Comparison of ENCODE assay signal across 9 cellular contexts in the genomic region with DNA sequence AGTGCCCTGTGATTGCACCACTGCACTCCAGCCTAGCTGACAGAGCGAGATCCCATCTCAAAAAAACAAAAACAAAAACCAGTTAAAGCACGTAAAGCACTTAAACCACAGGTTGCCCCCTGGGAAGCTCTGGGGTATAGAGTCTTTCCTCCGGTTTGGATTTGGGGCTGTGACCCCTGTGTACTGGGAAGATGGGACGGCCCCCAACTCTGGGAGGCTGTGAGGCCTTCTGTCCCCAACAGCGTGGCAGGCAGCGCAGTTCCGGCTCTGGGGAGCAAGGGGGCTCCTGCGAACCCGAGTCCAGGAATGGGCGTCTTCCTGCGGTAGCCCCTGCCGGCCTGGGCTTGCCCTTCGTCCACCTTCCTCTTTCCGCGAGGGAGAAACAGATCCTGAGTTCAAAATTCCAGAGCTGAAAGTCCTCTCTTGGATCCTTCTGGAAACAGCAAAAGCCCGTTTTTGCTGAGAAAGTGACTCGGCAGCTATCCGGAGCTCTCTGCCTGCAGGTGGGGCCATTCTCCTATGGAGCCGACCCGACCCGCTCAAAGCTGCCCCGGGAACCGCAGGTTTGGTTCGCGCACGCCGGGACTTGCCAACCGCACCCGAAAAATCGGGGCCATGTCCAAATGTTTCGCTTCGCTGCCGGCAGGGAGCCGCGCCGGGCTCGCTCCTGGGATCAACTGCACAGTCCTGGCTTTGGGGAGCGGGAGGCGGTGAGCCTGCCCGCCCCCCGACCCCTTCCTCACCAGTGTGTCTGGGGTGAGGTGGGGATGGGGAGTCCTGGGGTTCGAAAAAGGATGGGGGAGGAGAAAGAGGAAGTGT. TPM values are rescaled to one million over a fixed set of nuclear protein-coding genes. Genes with fewer than 3 reads are reported as not detected.
DNase-seq lines count a peak whose midpoint lies in the region; ATAC-seq and TF ChIP-seq lines count a peak whose summit lies in the region.
"Had no signal": no experiment of that assay in that cellular context is flagged by ENCODE, and none has a peak within 500 bp of the region (broad histone marks: within the 10 kb centered on the region; RNA-seq: fewer than 3 reads in every experiment).

No MANE protein-coding gene starts in this region.

- peak; percentile 84 for ATAC-seq in stimulated activated memory B cell treated with anti-CD40 and anti-IgM and Interleukin-4, amounts not matched to agents 10 μg/mL and 1 μg/mL and 100 μg/mL, for 72 hours
- ATAC-seq in GM18867 (IDR thresholded peaks at IDR 0.05; ENCODE audit: unreplicated experiment), result no peak

- peaks cover 4% of the 10 kb centered on the region for H3K36me3 Mint-ChIP-seq in stimulated activated memory B cell treated with anti-CD40 and anti-IgM and Interleukin-4, amounts not matched to agents 10 μg/mL and 1 μg/mL and 100 μg/mL, for 72 hours

- peak; percentile 39 for TF ChIP-seq CTCF in LNCaP clone FGC (IDR thresholded peaks at IDR 0.05; ENCODE audit: control insufficient read depth, extremely low read depth, insufficient read depth)
- peak; percentile 72 for TF ChIP-seq CTCF in epithelial cell of proximal tubule (conservative IDR thresholded peaks at IDR 0.05; ENCODE audit: low read depth, low read length)

- H3K9ac ChIP-seq in mucosa of stomach (ENCODE audit: low read length), result peak overlapping the region; percentile 50

- H3K4me1 ChIP-seq in mucosa of stomach (ENCODE audit: control insufficient read depth, insufficient read depth, low read length), result peaks cover 11% of the 10 kb centered on the region

- DNase-seq in DMS114 treated with DMSO at 0.1 percent for 48 hours (lab: John Stamatoyannopoulos, UW; ENCODE audit: unreplicated experiment), result peak; percentile 44
- DNase-seq in LNCaP clone FGC (ENCODE audit: low read depth), result no peak
- peak; percentile 62 for DNase-seq in activated CD8-positive, alpha-beta memory T cell treated with anti-CD3 and anti-CD28 coated beads, Interleukin-2, amount 50 U/mL, for 4 hours
- no peak for DNase-seq in epithelial cell of proximal tubule (ENCODE audit: low read depth)
- DNase-seq in NCI-H2171 (lab: John Stamatoyannopoulos, UW), result no peak

- H3K4me3 ChIP-seq in LNCaP clone FGC (ENCODE audit: low read depth, low read length), result no peak overlapping the region; the same call in 1 of the 2 replicates
- H3K4me3 ChIP-seq in epithelial cell of proximal tubule (ENCODE audit: low read depth, low read length), result peak overlapping the region; percentile 58
- no peak overlapping the region for H3K4me3 ChIP-seq in mucosa of stomach (ENCODE audit: low read length)

- no peaks in the 10 kb centered on the region for H3K9me3 ChIP-seq in mucosa of stomach (ENCODE audit: control insufficient read depth, low read length)

- peaks cover 16% of the 10 kb centered on the region for H3K4me1 Mint-ChIP-seq in stimulated activated memory B cell treated with anti-CD40 and anti-IgM and Interleukin-4, amounts not matched to agents 10 μg/mL and 1 μg/mL and 100 μg/mL, for 72 hours

- H3K4me3 Mint-ChIP-seq in stimulated activated memory B cell treated with anti-CD40 and anti-IgM and Interleukin-4, amounts not matched to agents 10 μg/mL and 1 μg/mL and 100 μg/mL, for 72 hours, result peak overlapping the region; percentile 81

- peaks cover 3% of the 10 kb centered on the region for H3K9me3 Mint-ChIP-seq in stimulated activated memory B cell treated with anti-CD40 and anti-IgM and Interleukin-4, amounts not matched to agents 10 μg/mL and 1 μg/mL and 100 μg/mL, for 72 hours

- no peaks in the 10 kb centered on the region for H3K36me3 ChIP-seq in mucosa of stomach (ENCODE audit: control insufficient read depth, insufficient read depth, low read length)

- H3K27ac Mint-ChIP-seq in stimulated activated memory B cell treated with anti-CD40 and anti-IgM and Interleukin-4, amounts not matched to agents 10 μg/mL and 1 μg/mL and 100 μg/mL, for 72 hours, result peak overlapping the region; percentile 72

- H3K27me3 ChIP-seq in mucosa of stomach (ENCODE audit: control insufficient read depth, insufficient read depth, low read length), result no peaks in the 10 kb centered on the region

- no peaks in the 10 kb centered on the region for H3K27me3 Mint-ChIP-seq in stimulated activated memory B cell treated with anti-CD40 and anti-IgM and Interleukin-4, amounts not matched to agents 10 μg/mL and 1 μg/mL and 100 μg/mL, for 72 hours

RNA-seq across cellular contexts. Expression of a gene that starts 36.3 kb away (rescaled TPM):
- total RNA-seq in epithelial cell of proximal tubule, result 30.2 and 42.9 TPM in 2 replicates

RNA-seq across cellular contexts. Expression of a gene that starts 43.8 kb away (rescaled TPM):
- 256 and 360 TPM in 2 replicates for total RNA-seq in epithelial cell of proximal tubule

RNA-seq across cellular contexts. Expression of a gene that starts 55.5 kb away (rescaled TPM):
- total RNA-seq in epithelial cell of proximal tubule, result not detected in 2 replicates
- total RNA-seq: T-helper 1 cell treated with Interleukin-12 subunit alpha and Interleukin-12 subunit beta and Interleukin-4 antibody, amounts not matched to agents 30 ng/mL and 1 ng/mL, for 36 hours had no signal

Comparison
In these comparisons a context has a peak if more than half of its experiments do, and no peak if none do; other contexts are left out.
1. DNase-seq: peak in DMS114 treated with DMSO at 0.1 percent for 48 hours (single experiment) and activated CD8-positive, alpha-beta memory T cell treated with anti-CD3 and anti-CD28 coated beads, Interleukin-2, amount 50 U/mL, for 4 hours (single experiment); none in LNCaP clone FGC (single experiment), epithelial cell of proximal tubule (single experiment) and NCI-H2171 (single experiment).